20 cellular contexts compared by ENCODE assay signal in genomic region chr18:50075772-50076171, GRCh38.
"Had no signal": no experiment of that assay in that cellular context is flagged by ENCODE, and none has a peak within 500 bp of the region (broad histone marks: within the 10 kb centered on the region; RNA-seq: fewer than 3 reads in every experiment).

No MANE protein-coding gene starts in this region.

- H3K4me1 ChIP-seq: lower lobe of right lung, tibial nerve had no signal

- H3K36me3 ChIP-seq: ascending aorta, gastrocnemius medialis, lower lobe of right lung, neutrophil, pancreas, sigmoid colon, tibial nerve, vagina had no signal

- DNase-seq: activated CD4-positive, alpha-beta T cell treated with anti-CD3 and anti-CD28 coated beads, Interleukin-2, amount 50 U/mL, for 4 hours; activated gamma-delta T cell; gastrocnemius medialis; head of caudate nucleus; left cardiac atrium; lower lobe of right lung; pancreas; sigmoid colon; stimulated activated CD8-positive, alpha-beta memory T cell treated with anti-CD3 and anti-CD28 coated beads, Interleukin-4, amount 100 ng/mL, for 48 hours; stimulated activated naive CD4-positive, alpha-beta T cell treated with Interleukin-2 at 50 U/mL for 16 hours; T-helper 1 cell; T1000 had no signal

- ATAC-seq: esophagus mucosa; gastrocnemius medialis; left cardiac atrium; lower lobe of right lung; natural killer cell treated with Interleukin-12 subunit alpha and Interleukin-12 subunit beta and Interleukin-15 and Interleukin-18, amount 100 ng/mL, for 72 hours had no signal

- H3K9me3 ChIP-seq: ascending aorta, gastrocnemius medialis, lower lobe of right lung, neutrophil, pancreas, sigmoid colon, tibial nerve, vagina had no signal

- H3K4me3 ChIP-seq: ascending aorta, coronary artery, gastrocnemius medialis, lower lobe of right lung, pancreas, sigmoid colon, tibial nerve, vagina had no signal

- H3K27me3 ChIP-seq: ascending aorta, gastrocnemius medialis, neutrophil, pancreas, sigmoid colon, tibial nerve, vagina had no signal

- H3K27ac ChIP-seq: ascending aorta, coronary artery, gastrocnemius medialis, lower lobe of right lung, neutrophil, pancreas, sigmoid colon, tibial nerve, vagina, VCaP had no signal
